ENCODE assay signal across 24 cellular contexts in the genomic region with DNA sequence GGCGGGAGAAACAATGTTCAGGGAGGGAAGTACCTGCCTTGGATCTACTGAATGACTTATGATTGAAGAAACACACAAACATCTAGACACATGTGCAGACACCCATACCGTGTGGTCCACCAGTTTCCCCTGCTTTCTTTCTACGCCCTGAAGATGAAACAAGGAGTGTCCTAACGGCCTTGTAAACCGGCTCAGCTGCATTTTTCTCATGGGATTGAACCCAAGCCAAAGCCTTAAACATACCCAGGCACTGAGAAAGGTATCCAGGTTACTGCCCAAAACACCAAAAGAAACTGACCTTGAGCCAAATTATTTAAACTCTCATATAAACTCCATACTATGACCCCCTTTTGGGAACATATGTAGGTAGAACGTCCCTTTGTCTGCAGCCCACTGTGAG.
DNase-seq lines count a peak whose midpoint lies in the region; FAIRE-seq and TF ChIP-seq lines count a peak whose summit lies in the region.
"Had no signal": no experiment of that assay in that cellular context is flagged by ENCODE, and none has a peak within 500 bp of the region (broad histone marks: within the 10 kb centered on the region; RNA-seq: fewer than 3 reads in every experiment).

No MANE protein-coding gene starts in this region.

- DNase-seq in Calu3 (peak; percentile 18), breast epithelium (ENCODE audit: low spot score in 2 of 2) (peak in 1 of 2 donors; percentile 42), iPS-NIHi11 (ENCODE audit: low spot score) (peak; percentile 30), ecto neural progenitor cell (ENCODE audit: low spot score) (no peak), urothelium cell line (ENCODE audit: low spot score) (no peak)
- no peak for DNase-seq in activated CD4-positive, alpha-beta memory T cell treated with anti-CD3 and anti-CD28 coated beads, Interleukin-2, amount 10 ng/mL, durations not matched to agents 7 days and 5 days
- DNase-seq in activated T-helper 1 cell treated with anti-CD3 and anti-CD28 coated beads, Interleukin-12 subunit alpha, Interleukin-12 subunit beta, Interleukin-2, Interleukin-4 antibody, amounts not matched to agents 30 ng/mL and 10 ng/mL and 1 ng/mL, durations not matched to agents 14 hours and 24 hours and 36 hours (ENCODE audit: low spot score) = no peak
- DNase-seq: AML-193; C1 segment of cervical spinal cord; CD8-positive, alpha-beta T cell; DMS153; GM23248; HCEC 1CT; KBM-7; NCI-H1105; NCI-H146; NCI-H2029; NCI-H345; NCI-H524 treated with DMSO at 0.1 percent for 48 hours; NCI-H82; Right ventricle myocardium superior; SK-N-SH had no signal

- H3K4me3 ChIP-seq in breast epithelium = no peak overlapping the region
- H3K4me3 ChIP-seq: GM23248 had no signal

- peaks cover 5% of the 10 kb centered on the region for H3K9me3 Mint-ChIP-seq in Calu3 (ENCODE audit: low read depth, unreplicated experiment)
- peaks cover 11% of the 10 kb centered on the region for H3K9me3 Mint-ChIP-seq in activated CD4-positive, alpha-beta memory T cell treated with anti-CD3 and anti-CD28 coated beads, Interleukin-2, amount 10 ng/mL, durations not matched to agents 7 days and 5 days
- H3K9me3 Mint-ChIP-seq in activated T-helper 1 cell treated with anti-CD3 and anti-CD28 coated beads, Interleukin-12 subunit alpha, Interleukin-12 subunit beta, Interleukin-2, Interleukin-4 antibody, amounts not matched to agents 30 ng/mL and 10 ng/mL and 1 ng/mL, durations not matched to agents 14 hours and 24 hours and 36 hours = no peaks in the 10 kb centered on the region

- TF ChIP-seq EP300 in Ishikawa (IDR thresholded peaks at IDR 0.05; ENCODE audit: borderline replicate concordance) = no peak

- POLR2A ChIA-PET in activated CD4-positive, alpha-beta memory T cell treated with anti-CD3 and anti-CD28 coated beads, Interleukin-2, amount 10 ng/mL, durations not matched to agents 7 days and 5 days (lab: Charles Lee) = no interaction called here

- peak overlapping the region; percentile 50 to 51 for H3K27ac ChIP-seq in breast epithelium
- H3K27ac ChIP-seq: GM23248 had no signal

- no peak for TF ChIP-seq POLR2A in breast epithelium (IDR thresholded peaks at IDR 0.05)

- H3K9me3 ChIP-seq in breast epithelium = peaks cover 3 to 4% of the 10 kb centered on the region in 2 donors
- H3K9me3 ChIP-seq: SK-N-SH had no signal

- TF ChIP-seq RAD21 in Ishikawa (IDR thresholded peaks at IDR 0.05; ENCODE audit: low read depth) = no peak

- H3K4me1 ChIP-seq in breast epithelium = no peaks in the 10 kb centered on the region

- H3K36me3 ChIP-seq in breast epithelium = no peaks in the 10 kb centered on the region

- H3K27me3 Mint-ChIP-seq in Calu3 (ENCODE audit: unreplicated experiment) = no peaks in the 10 kb centered on the region
- H3K27me3 Mint-ChIP-seq in activated CD4-positive, alpha-beta memory T cell treated with anti-CD3 and anti-CD28 coated beads, Interleukin-2, amount 10 ng/mL, durations not matched to agents 7 days and 5 days = no peaks in the 10 kb centered on the region
- H3K27me3 Mint-ChIP-seq in activated T-helper 1 cell treated with anti-CD3 and anti-CD28 coated beads, Interleukin-12 subunit alpha, Interleukin-12 subunit beta, Interleukin-2, Interleukin-4 antibody, amounts not matched to agents 30 ng/mL and 10 ng/mL and 1 ng/mL, durations not matched to agents 14 hours and 24 hours and 36 hours (ENCODE audit: insufficient read depth) = no peaks in the 10 kb centered on the region

- BruUV-seq in Calu3 (replicated peaks; lab: Mats Ljungman, UMichigan) = no TSS peak

- FAIRE-seq in urothelium cell line (lab: Jason Lieb, UNC) = no peak
- FAIRE-seq: GM18507 had no signal

- intact Hi-C loops in Calu3 (cut with micrococcal nuclease; ENCODE audit: unreplicated experiment) (no loop called here), breast epithelium (cut with DNase I; ENCODE audit: low total_unique reads) (no loop called here)
- intact Hi-C loops in activated T-helper 1 cell treated with anti-CD3 and anti-CD28 coated beads, Interleukin-12 subunit alpha, Interleukin-12 subunit beta, Interleukin-2, Interleukin-4 antibody, amounts not matched to agents 30 ng/mL and 10 ng/mL and 1 ng/mL, durations not matched to agents 14 hours and 24 hours and 36 hours (cut with micrococcal nuclease) = no loop called here

- no peaks in the 10 kb centered on the region for H3K27me3 ChIP-seq in breast epithelium

- no peak overlapping the region for H3K27ac Mint-ChIP-seq in Calu3 (ENCODE audit: unreplicated experiment)
- no peak overlapping the region for H3K27ac Mint-ChIP-seq in activated CD4-positive, alpha-beta memory T cell treated with anti-CD3 and anti-CD28 coated beads, Interleukin-2, amount 10 ng/mL, durations not matched to agents 7 days and 5 days
- no peak overlapping the region for H3K27ac Mint-ChIP-seq in activated T-helper 1 cell treated with anti-CD3 and anti-CD28 coated beads, Interleukin-12 subunit alpha, Interleukin-12 subunit beta, Interleukin-2, Interleukin-4 antibody, amounts not matched to agents 30 ng/mL and 10 ng/mL and 1 ng/mL, durations not matched to agents 14 hours and 24 hours and 36 hours
- H3K27ac Mint-ChIP-seq: CD8-positive, alpha-beta T cell had no signal

- peaks cover 7% of the 10 kb centered on the region for H3K4me1 Mint-ChIP-seq in Calu3 (ENCODE audit: low read depth, unreplicated experiment)
- H3K4me1 Mint-ChIP-seq in activated CD4-positive, alpha-beta memory T cell treated with anti-CD3 and anti-CD28 coated beads, Interleukin-2, amount 10 ng/mL, durations not matched to agents 7 days and 5 days = no peaks in the 10 kb centered on the region
- no peaks in the 10 kb centered on the region for H3K4me1 Mint-ChIP-seq in activated T-helper 1 cell treated with anti-CD3 and anti-CD28 coated beads, Interleukin-12 subunit alpha, Interleukin-12 subunit beta, Interleukin-2, Interleukin-4 antibody, amounts not matched to agents 30 ng/mL and 10 ng/mL and 1 ng/mL, durations not matched to agents 14 hours and 24 hours and 36 hours (ENCODE audit: low read depth)

- no peak overlapping the region for H3K4me3 Mint-ChIP-seq in Calu3 (ENCODE audit: low read depth, unreplicated experiment)
- H3K4me3 Mint-ChIP-seq in activated CD4-positive, alpha-beta memory T cell treated with anti-CD3 and anti-CD28 coated beads, Interleukin-2, amount 10 ng/mL, durations not matched to agents 7 days and 5 days = no peak overlapping the region
- H3K4me3 Mint-ChIP-seq in activated T-helper 1 cell treated with anti-CD3 and anti-CD28 coated beads, Interleukin-12 subunit alpha, Interleukin-12 subunit beta, Interleukin-2, Interleukin-4 antibody, amounts not matched to agents 30 ng/mL and 10 ng/mL and 1 ng/mL, durations not matched to agents 14 hours and 24 hours and 36 hours = no peak overlapping the region
- H3K4me3 Mint-ChIP-seq: CD8-positive, alpha-beta T cell had no signal

- no peak for TF ChIP-seq CTCF in Calu3 (IDR thresholded peaks at IDR 0.05; ENCODE audit: unreplicated experiment)
- no peak for TF ChIP-seq CTCF in breast epithelium (IDR thresholded peaks at IDR 0.05)

- CTCF ChIA-PET in Calu3 (lab: Charles Lee) = no interaction called here
- CTCF ChIA-PET in activated CD4-positive, alpha-beta memory T cell treated with anti-CD3 and anti-CD28 coated beads, Interleukin-2, amount 10 ng/mL, durations not matched to agents 7 days and 5 days (lab: Charles Lee) = no interaction called here

- H3K36me3 Mint-ChIP-seq in Calu3 (ENCODE audit: insufficient read depth, unreplicated experiment) = no peaks in the 10 kb centered on the region
- H3K36me3 Mint-ChIP-seq in activated CD4-positive, alpha-beta memory T cell treated with anti-CD3 and anti-CD28 coated beads, Interleukin-2, amount 10 ng/mL, durations not matched to agents 7 days and 5 days (ENCODE audit: low read depth) = no peaks in the 10 kb centered on the region
- H3K36me3 Mint-ChIP-seq in activated T-helper 1 cell treated with anti-CD3 and anti-CD28 coated beads, Interleukin-12 subunit alpha, Interleukin-12 subunit beta, Interleukin-2, Interleukin-4 antibody, amounts not matched to agents 30 ng/mL and 10 ng/mL and 1 ng/mL, durations not matched to agents 14 hours and 24 hours and 36 hours (ENCODE audit: low read depth) = no peaks in the 10 kb centered on the region
- H3K36me3 Mint-ChIP-seq: CD8-positive, alpha-beta T cell had no signal

TF ChIP-seq in Ishikawa, 13 proteins besides CTCF, POLR2A, EP300 and RAD21:
- TF ChIP-seq, protein P1, sequence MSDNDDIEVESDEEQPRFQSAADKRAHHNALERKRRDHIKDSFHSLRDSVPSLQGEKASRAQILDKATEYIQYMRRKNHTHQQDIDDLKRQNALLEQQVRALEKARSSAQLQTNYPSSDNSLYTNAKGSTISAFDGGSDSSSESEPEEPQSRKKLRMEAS (IDR thresholded peaks at IDR 0.05) = 0 out of 2 replicates have a peak, but pooled peaks have one; percentile 20
- TF ChIP-seq NFIC (IDR thresholded peaks at IDR 0.05) (peak; percentile 75), CEBPB (IDR thresholded peaks at IDR 0.05) (no peak), TEAD4 (IDR thresholded peaks at IDR 0.05) (peak; percentile 61)
- TF ChIP-seq, protein P2, sequence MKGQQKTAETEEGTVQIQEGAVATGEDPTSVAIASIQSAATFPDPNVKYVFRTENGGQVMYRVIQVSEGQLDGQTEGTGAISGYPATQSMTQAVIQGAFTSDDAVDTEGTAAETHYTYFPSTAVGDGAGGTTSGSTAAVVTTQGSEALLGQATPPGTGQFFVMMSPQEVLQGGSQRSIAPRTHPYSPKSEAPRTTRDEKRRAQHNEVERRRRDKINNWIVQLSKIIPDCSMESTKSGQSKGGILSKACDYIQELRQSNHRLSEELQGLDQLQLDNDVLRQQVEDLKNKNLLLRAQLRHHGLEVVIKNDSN (IDR thresholded peaks at IDR 0.05) = no peak

Comparison
In these comparisons a context has a peak if more than half of its experiments do, and no peak if none do; other contexts are left out.
1. DNase-seq: peak in Calu3 (single experiment) and iPS-NIHi11 (single experiment); none in activated CD4-positive, alpha-beta memory T cell treated with anti-CD3 and anti-CD28 coated beads, Interleukin-2, amount 10 ng/mL, durations not matched to agents 7 days and 5 days (single experiment), activated T-helper 1 cell treated with anti-CD3 and anti-CD28 coated beads, Interleukin-12 subunit alpha, Interleukin-12 subunit beta, Interleukin-2, Interleukin-4 antibody, amounts not matched to agents 30 ng/mL and 10 ng/mL and 1 ng/mL, durations not matched to agents 14 hours and 24 hours and 36 hours (single experiment), ecto neural progenitor cell (single experiment) and urothelium cell line (single experiment).